In genomic region chr3:159170436-159171003, GRCh38 we compare ENCODE assay signal across 11 cellular contexts.
A peak's percentile ranks its signal among the peaks of the same experiment; 100 is the strongest.
DNase-seq lines count a peak whose midpoint lies in the region; ATAC-seq and TF ChIP-seq lines count a peak whose summit lies in the region.
"Had no signal": no experiment of that assay in that cellular context is flagged by ENCODE, and none has a peak within 500 bp of the region (broad histone marks: within the 10 kb centered on the region; RNA-seq: fewer than 3 reads in every experiment).

No MANE protein-coding gene starts in this region.

- TF ChIP-seq CTCF in stomach (IDR thresholded peaks at IDR 0.05) (no peak), mucosa of descending colon (IDR thresholded peaks at IDR 0.05) (no peak)

- no peaks in the 10 kb centered on the region for H3K36me3 ChIP-seq in stomach
- H3K36me3 ChIP-seq in mucosa of descending colon (ENCODE audit: low read depth), result no peaks in the 10 kb centered on the region

- H3K4me1 ChIP-seq in stomach (peaks cover 0 to 6% (median 0%) of the 10 kb centered on the region in 4 donors), mucosa of descending colon (ENCODE audit: low read depth) (no peaks in the 10 kb centered on the region)

- TF ChIP-seq EP300 in stomach (IDR thresholded peaks at IDR 0.05), result no peak

- intact Hi-C loops in stomach (cut with DNase I; ENCODE audit: low total_unique reads) (no loop called here), mucosa of descending colon (cut with DNase I, micrococcal nuclease) (no loop called here)

- H3K9me3 ChIP-seq in stomach (no peaks in the 10 kb centered on the region), mucosa of descending colon (no peaks in the 10 kb centered on the region)

- 50 to 75% (median 71%) methylated on average over 4 of the region's 4 CpGs for WGBS in stomach, 5 donors

- ATAC-seq in SK-N-SH treated with all-trans-retinoic acid at 6 μM for 48 hours (peak; percentile 65), HG03095 (IDR thresholded peaks at IDR 0.05; ENCODE audit: unreplicated experiment) (no peak), GM18519 (IDR thresholded peaks at IDR 0.05; ENCODE audit: low FRiP score, unreplicated experiment) (no peak), mucosa of descending colon (no peak)

- DNase-seq in GM04503 (ENCODE audit: low read depth), result peak; percentile 68
- DNase-seq in fibroblast of peridontal ligament (ENCODE audit: extremely low read depth), result peak; percentile 42
- DNase-seq in stomach, result no peak
- DNase-seq in mucosa of descending colon, result no peak
- DNase-seq: activated CD4-positive, CD25-positive, alpha-beta regulatory T cell treated with anti-CD3 and anti-CD28 coated beads, Interleukin-2, amount 50 U/mL, for 72 hours; activated gamma-delta T cell treated with Interleukin-2 at 50 U/mL for 16 hours; NCI-H1092; NCI-H82 had no signal

- H3K27ac ChIP-seq in stomach, result peak overlapping the region in 4 of 5 donors; percentile 3 to 63 (median 44)

- H3K27me3 ChIP-seq in stomach, result no peaks in the 10 kb centered on the region

- TF ChIP-seq POLR2A in stomach (IDR thresholded peaks at IDR 0.05), result no peak

- H3K4me3 ChIP-seq in stomach (no peak overlapping the region), mucosa of descending colon (no peak overlapping the region)

TF ChIP-seq in SK-N-SH treated with all-trans-retinoic acid at 6 μM for 48 hours, 23 proteins besides CTCF, POLR2A, EP300 and RAD21:
- TF ChIP-seq ZNF70 (CRISPR knock-in tag; IDR thresholded peaks at IDR 0.05) (no peak), PPARA (CRISPR knock-in tag; IDR thresholded peaks at IDR 0.05; ENCODE audit: borderline replicate concordance) (no peak), ESRRG (CRISPR knock-in tag; IDR thresholded peaks at IDR 0.05) (no peak), ZFP30 (CRISPR knock-in tag; IDR thresholded peaks at IDR 0.05) (no peak), ZFP3 (CRISPR knock-in tag; IDR thresholded peaks at IDR 0.05) (no peak), GLIS3 (CRISPR knock-in tag; IDR thresholded peaks at IDR 0.05) (no peak), ISL1 (CRISPR knock-in tag; IDR thresholded peaks at IDR 0.05) (no peak), CSRNP3 (CRISPR knock-in tag; IDR thresholded peaks at IDR 0.05) (no peak), ARNTL (CRISPR knock-in tag; IDR thresholded peaks at IDR 0.05; ENCODE audit: borderline replicate concordance, low read depth) (no peak), TSHZ2 (CRISPR knock-in tag; IDR thresholded peaks at IDR 0.05) (no peak), TCF4 (CRISPR knock-in tag; IDR thresholded peaks at IDR 0.05; ENCODE audit: borderline replicate concordance) (no peak), CREB5 (CRISPR knock-in tag; IDR thresholded peaks at IDR 0.05; ENCODE audit: low read depth) (no peak)

Comparison
In these comparisons a context has a peak if more than half of its experiments do, and no peak if none do; other contexts are left out.
1. DNase-seq: peak in GM04503 (single experiment) and fibroblast of peridontal ligament (single experiment); none in stomach (single experiment) and mucosa of descending colon (0 of 3).